ENCODE assay signal across 1 cellular context in the genomic region with DNA sequence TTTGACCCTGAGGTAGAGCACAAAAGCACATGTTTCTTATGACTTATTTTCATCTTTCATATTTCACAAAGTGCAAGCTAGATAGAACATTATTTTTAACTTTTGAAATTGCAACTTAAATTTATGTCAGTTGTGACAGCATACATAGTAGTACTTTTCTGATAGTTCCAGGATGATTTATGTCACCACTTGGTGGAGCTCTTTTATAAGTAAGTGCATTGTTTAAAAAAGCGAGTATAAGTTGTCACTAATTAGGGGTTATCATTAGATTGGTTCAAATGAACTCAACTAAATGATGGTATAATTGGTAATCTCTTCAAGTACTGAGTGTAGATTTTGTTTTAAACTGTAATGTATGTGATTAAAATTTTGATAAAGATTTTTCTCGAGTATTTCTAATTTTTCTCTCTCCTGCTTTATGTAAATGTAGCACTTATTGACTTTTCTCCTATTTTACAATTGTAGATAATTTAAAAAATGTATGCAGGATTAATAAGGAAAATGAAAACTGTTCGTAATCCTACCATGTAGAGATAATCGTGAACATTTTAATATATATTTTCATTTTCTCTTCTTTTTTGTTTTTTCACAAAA.
TF ChIP-seq lines count a peak whose summit lies in the region.

No MANE protein-coding gene starts in this region.

TF ChIP-seq in SK-N-SH treated with all-trans-retinoic acid at 6 μM for 48 hours, 23 proteins besides CTCF, POLR2A, EP300 and RAD21 (continued from another document):
- TF ChIP-seq, protein P1, sequence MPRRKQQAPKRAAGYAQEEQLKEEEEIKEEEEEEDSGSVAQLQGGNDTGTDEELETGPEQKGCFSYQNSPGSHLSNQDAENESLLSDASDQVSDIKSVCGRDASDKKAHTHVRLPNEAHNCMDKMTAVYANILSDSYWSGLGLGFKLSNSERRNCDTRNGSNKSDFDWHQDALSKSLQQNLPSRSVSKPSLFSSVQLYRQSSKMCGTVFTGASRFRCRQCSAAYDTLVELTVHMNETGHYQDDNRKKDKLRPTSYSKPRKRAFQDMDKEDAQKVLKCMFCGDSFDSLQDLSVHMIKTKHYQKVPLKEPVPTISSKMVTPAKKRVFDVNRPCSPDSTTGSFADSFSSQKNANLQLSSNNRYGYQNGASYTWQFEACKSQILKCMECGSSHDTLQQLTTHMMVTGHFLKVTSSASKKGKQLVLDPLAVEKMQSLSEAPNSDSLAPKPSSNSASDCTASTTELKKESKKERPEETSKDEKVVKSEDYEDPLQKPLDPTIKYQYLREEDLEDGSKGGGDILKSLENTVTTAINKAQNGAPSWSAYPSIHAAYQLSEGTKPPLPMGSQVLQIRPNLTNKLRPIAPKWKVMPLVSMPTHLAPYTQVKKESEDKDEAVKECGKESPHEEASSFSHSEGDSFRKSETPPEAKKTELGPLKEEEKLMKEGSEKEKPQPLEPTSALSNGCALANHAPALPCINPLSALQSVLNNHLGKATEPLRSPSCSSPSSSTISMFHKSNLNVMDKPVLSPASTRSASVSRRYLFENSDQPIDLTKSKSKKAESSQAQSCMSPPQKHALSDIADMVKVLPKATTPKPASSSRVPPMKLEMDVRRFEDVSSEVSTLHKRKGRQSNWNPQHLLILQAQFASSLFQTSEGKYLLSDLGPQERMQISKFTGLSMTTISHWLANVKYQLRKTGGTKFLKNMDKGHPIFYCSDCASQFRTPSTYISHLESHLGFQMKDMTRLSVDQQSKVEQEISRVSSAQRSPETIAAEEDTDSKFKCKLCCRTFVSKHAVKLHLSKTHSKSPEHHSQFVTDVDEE (CRISPR knock-in tag; IDR thresholded peaks at IDR 0.05) = no peak
- TF ChIP-seq ZC3H10 (CRISPR knock-in tag; IDR thresholded peaks at IDR 0.05) (no peak), PPARA (CRISPR knock-in tag; IDR thresholded peaks at IDR 0.05; ENCODE audit: borderline replicate concordance) (no peak), ZFP30 (CRISPR knock-in tag; IDR thresholded peaks at IDR 0.05) (no peak), ZFP3 (CRISPR knock-in tag; IDR thresholded peaks at IDR 0.05) (no peak), BACH2 (CRISPR knock-in tag; IDR thresholded peaks at IDR 0.05; ENCODE audit: borderline replicate concordance) (no peak)
- TF ChIP-seq, protein P2, sequence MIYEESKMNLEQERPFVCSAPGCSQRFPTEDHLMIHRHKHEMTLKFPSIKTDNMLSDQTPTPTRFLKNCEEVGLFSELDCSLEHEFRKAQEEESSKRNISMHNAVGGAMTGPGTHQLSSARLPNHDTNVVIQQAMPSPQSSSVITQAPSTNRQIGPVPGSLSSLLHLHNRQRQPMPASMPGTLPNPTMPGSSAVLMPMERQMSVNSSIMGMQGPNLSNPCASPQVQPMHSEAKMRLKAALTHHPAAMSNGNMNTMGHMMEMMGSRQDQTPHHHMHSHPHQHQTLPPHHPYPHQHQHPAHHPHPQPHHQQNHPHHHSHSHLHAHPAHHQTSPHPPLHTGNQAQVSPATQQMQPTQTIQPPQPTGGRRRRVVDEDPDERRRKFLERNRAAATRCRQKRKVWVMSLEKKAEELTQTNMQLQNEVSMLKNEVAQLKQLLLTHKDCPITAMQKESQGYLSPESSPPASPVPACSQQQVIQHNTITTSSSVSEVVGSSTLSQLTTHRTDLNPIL (CRISPR knock-in tag; IDR thresholded peaks at IDR 0.05; ENCODE audit: low read depth) = no peak
TF ChIP-seq in SK-N-SH treated with all-trans-retinoic acid at 6 μM for 48 hours: peak in this region for 0.
